12 cellular contexts compared by ENCODE assay signal in the genomic region with DNA sequence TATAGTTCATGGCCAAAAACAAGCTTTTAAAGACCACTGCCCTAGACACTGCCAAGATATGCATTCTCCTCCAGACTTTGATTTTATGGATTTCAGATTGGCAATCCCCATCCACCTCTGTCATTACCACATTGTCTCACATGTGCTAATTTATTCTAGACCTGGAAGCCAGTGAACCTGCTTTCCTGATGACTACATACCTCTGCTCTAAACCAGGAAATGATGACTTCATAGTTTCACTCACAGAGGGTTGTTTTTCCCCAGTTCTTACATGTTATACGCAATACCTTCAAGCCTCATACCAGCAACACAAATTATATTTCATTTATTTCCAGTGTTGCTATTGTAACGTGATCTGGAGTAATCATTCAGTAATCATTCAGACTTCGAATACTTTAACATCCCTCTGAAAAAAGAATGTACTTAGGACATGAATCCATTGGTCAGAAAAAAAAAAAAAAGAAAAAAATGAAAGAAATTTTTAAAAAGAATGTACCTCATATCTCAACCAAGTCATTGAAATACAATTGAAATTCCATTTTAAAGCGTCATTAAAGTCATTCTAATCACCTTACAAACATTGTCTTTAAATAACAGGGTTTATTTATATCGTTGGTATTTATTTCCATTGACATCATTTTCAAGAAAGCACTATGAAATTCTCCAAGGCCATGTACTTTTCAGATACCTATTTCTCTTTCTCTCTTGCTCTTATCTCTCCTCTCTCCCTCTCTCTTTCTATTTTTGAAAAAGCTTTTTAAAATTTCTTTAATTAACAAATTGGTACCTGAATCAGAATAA. TPM values are rescaled to one million over a fixed set of nuclear protein-coding genes. Genes with fewer than 3 reads are reported as not detected.
DNase-seq lines count a peak whose midpoint lies in the region; ATAC-seq and TF ChIP-seq lines count a peak whose summit lies in the region.
"Had no signal": no experiment of that assay in that cellular context is flagged by ENCODE, and none has a peak within 500 bp of the region (broad histone marks: within the 10 kb centered on the region; RNA-seq: fewer than 3 reads in every experiment).

No MANE protein-coding gene starts in this region.

- H2AFZ ChIP-seq in PC-3 (ENCODE audit: low read length): no peak overlapping the region

- no peaks in the 10 kb centered on the region for H3K36me3 ChIP-seq in Caco-2 (ENCODE audit: control insufficient read depth, insufficient read depth, low read length)
- no peaks in the 10 kb centered on the region for H3K36me3 ChIP-seq in PC-3 (ENCODE audit: low read depth, low read length)

- H4K20me1 ChIP-seq in PC-3 (ENCODE audit: low read length): no peaks in the 10 kb centered on the region

- ATAC-seq in GM19351 (IDR thresholded peaks at IDR 0.05; ENCODE audit: unreplicated experiment) (peak; percentile 57), foreskin keratinocyte (peak; percentile 92), PC-3 (no peak)

- H3K36me3 Mint-ChIP-seq in Caco-2 (ENCODE audit: insufficient read depth, unreplicated experiment): peaks cover 4% of the 10 kb centered on the region

- no peaks in the 10 kb centered on the region for H3K79me2 ChIP-seq in PC-3 (ENCODE audit: low read length)

- intact Hi-C loops in Caco-2 (cut with micrococcal nuclease; ENCODE audit: unreplicated experiment): no loop called here
- intact Hi-C loops in PC-3 (cut with micrococcal nuclease): no loop called here

- TF ChIP-seq CTCF in Caco-2 (IDR thresholded peaks at IDR 0.05; ENCODE audit: insufficient read depth in 1 of 2, low read depth in 1 of 2, low read length in 1 of 2, severe bottlenecking in 1 of 2, unreplicated experiment in 1 of 2) (no peak), RWPE1 (conservative IDR thresholded peaks at IDR 0.05; ENCODE audit: low read depth) (no peak), foreskin keratinocyte (conservative IDR thresholded peaks at IDR 0.05) (no peak), PC-3 (conservative IDR thresholded peaks at IDR 0.05; ENCODE audit: low read depth, low read length) (no peak)

- H3K4me1 ChIP-seq in Caco-2 (peaks cover 29% of the 10 kb centered on the region), foreskin keratinocyte (no peaks in the 10 kb centered on the region), PC-3 (ENCODE audit: insufficient read depth, low read length) (peaks cover 6% of the 10 kb centered on the region)

- no peak overlapping the region for H3K4me3 Mint-ChIP-seq in Caco-2 (ENCODE audit: unreplicated experiment)
- H3K4me3 Mint-ChIP-seq: B cell had no signal

- H3K9me3 ChIP-seq in Caco-2: no peaks in the 10 kb centered on the region
- H3K9me3 ChIP-seq in PC-3 (ENCODE audit: low read length): no peaks in the 10 kb centered on the region

- BruUV-seq in Caco-2 (replicated peaks; lab: Mats Ljungman, UMichigan): no TSS peak
- BruUV-seq in PC-3 (replicated peaks; lab: Mats Ljungman, UMichigan): no TSS peak

- POLR2A ChIA-PET in Caco-2 (lab: Charles Lee) (no interaction called here), RWPE1 (lab: Yijun Ruan, JAX; ENCODE audit: low non-redundant PET) (no interaction called here), PC-3 (lab: Charles Lee; ENCODE audit: unreplicated experiment) (no interaction called here)

- H3K9me3 Mint-ChIP-seq in Caco-2 (ENCODE audit: unreplicated experiment): no peaks in the 10 kb centered on the region

- H3K9ac ChIP-seq in PC-3 (ENCODE audit: low read length): no peak overlapping the region

- no peak overlapping the region for H3K4me3 ChIP-seq in Caco-2 (ENCODE audit: low read depth, low read length)
- no peak overlapping the region for H3K4me3 ChIP-seq in PC-3 (ENCODE audit: low read length)

- H3K27me3 ChIP-seq in Caco-2 (replicated peaks; ENCODE audit: control insufficient read depth, insufficient read depth, low read length) (no peaks in the 10 kb centered on the region), foreskin keratinocyte (no peaks in the 10 kb centered on the region), PC-3 (ENCODE audit: low read length) (no peaks in the 10 kb centered on the region)

- no peak overlapping the region for H3K4me2 ChIP-seq in PC-3 (ENCODE audit: low read length)

- no peaks in the 10 kb centered on the region for H3K27me3 Mint-ChIP-seq in Caco-2 (ENCODE audit: insufficient read depth, unreplicated experiment)
- H3K27me3 Mint-ChIP-seq: B cell had no signal

- no peak overlapping the region for H3K27ac ChIP-seq in RWPE1
- peak overlapping the region; percentile 18 for H3K27ac ChIP-seq in foreskin keratinocyte
- H3K27ac ChIP-seq in PC-3 (ENCODE audit: low read length): no peak overlapping the region

- peaks cover 47% of the 10 kb centered on the region for H3K4me1 Mint-ChIP-seq in Caco-2 (ENCODE audit: low read depth, unreplicated experiment)
- H3K4me1 Mint-ChIP-seq: B cell had no signal

- CTCF ChIA-PET in Caco-2 (lab: Charles Lee) (no interaction called here), RWPE1 (lab: Yijun Ruan, JAX) (interaction anchor here (0.6 kb wide), 1 partner anchor 20 kb away, joined by 3 read pairs; no protein-coding TSS in a partner anchor), PC-3 (lab: Charles Lee) (no interaction called here)

- no peaks in the 10 kb centered on the region for H3F3A ChIP-seq in PC-3 (ENCODE audit: low read length, unreplicated experiment)

- no peaks in the 10 kb centered on the region for H3K9me2 ChIP-seq in PC-3 (replicated peaks; ENCODE audit: low read length)

- DNase-seq in Caco-2: no peak
- DNase-seq in RWPE1 (ENCODE audit: low spot score): peak; percentile 13
- peak; percentile 30 to 67 for DNase-seq in foreskin keratinocyte
- no peak for DNase-seq in GM19240 (ENCODE audit: insufficient read length, low spot score)
- DNase-seq in PC-3: no peak
- DNase-seq in AML-193 (lab: John Stamatoyannopoulos, UW): no peak
- DNase-seq in ureter (ENCODE audit: low spot score): no peak
- DNase-seq: activated gamma-delta T cell, cortex of kidney, foreskin fibroblast had no signal

- H3K27ac Mint-ChIP-seq in Caco-2 (ENCODE audit: unreplicated experiment): peak overlapping the region; percentile 80
- H3K27ac Mint-ChIP-seq: B cell had no signal

RNA-seq across cellular contexts. Expression of a gene that starts 33.4 kb away (rescaled TPM):
- total RNA-seq in Caco-2 (2022): 80.1 and 103 TPM in 2 replicates
- total RNA-seq in foreskin keratinocyte: 75.7 and 85.3 TPM in 2 replicates
- 31.6 and 39.7 TPM in 2 replicates for polyA plus RNA-seq in foreskin keratinocyte
- total RNA-seq in PC-3 (2014; rRNA removed): 51.4 and 53.7 TPM in 2 replicates
- total RNA-seq in ureter: 185 TPM

Comparison
In these comparisons a context has a peak if more than half of its experiments do, and no peak if none do; other contexts are left out.
1. DNase-seq: peak in RWPE1 (single experiment) and foreskin keratinocyte (2 of 2); none in Caco-2 (0 of 2), GM19240 (single experiment), PC-3 (single experiment), AML-193 (0 of 2) and ureter (single experiment).